ENCODE assay signal across 8 cellular contexts in genomic region chr6:111804627-111805235, GRCh38.
DNase-seq lines count a peak whose midpoint lies in the region; ATAC-seq and TF ChIP-seq lines count a peak whose summit lies in the region.

No MANE protein-coding gene starts in this region.

- H3K4me2 ChIP-seq in MM.1S (ENCODE audit: low read depth, low read length), result peak overlapping the region; percentile 8; the same call in 1 of the 2 replicates

- H3K4me3 ChIP-seq in CD4-positive, alpha-beta memory T cell (ENCODE audit: low read length in 2 of 2), result peak overlapping the region in 1 of 2 donors; percentile 15
- H3K4me3 ChIP-seq in MM.1S (ENCODE audit: low read length) (no peak overlapping the region), right cardiac atrium (ENCODE audit: low read length) (no peak overlapping the region)

- H3K36me3 ChIP-seq in CD4-positive, alpha-beta memory T cell (ENCODE audit: insufficient read depth, low read length), result peaks cover 5% of the 10 kb centered on the region
- no peaks in the 10 kb centered on the region for H3K36me3 ChIP-seq in MM.1S (replicated peaks; ENCODE audit: insufficient read depth, low read length)

- H3K4me1 ChIP-seq in CD4-positive, alpha-beta memory T cell (ENCODE audit: insufficient read depth, low read length), result peaks cover 98% of the 10 kb centered on the region
- H3K4me1 ChIP-seq in MM.1S (ENCODE audit: low read length) (peaks cover 19% of the 10 kb centered on the region), right cardiac atrium (ENCODE audit: control insufficient read depth, insufficient read depth, low read length) (peaks cover 11% of the 10 kb centered on the region)

- peak; percentile 52 for ATAC-seq in GM21515 (IDR thresholded peaks at IDR 0.05; ENCODE audit: unreplicated experiment)
- peak; percentile 75 to 86 for ATAC-seq in right cardiac atrium

- H4K20me1 ChIP-seq in MM.1S (ENCODE audit: insufficient read depth, low read length), result no peaks in the 10 kb centered on the region

- H3K79me2 ChIP-seq in MM.1S (ENCODE audit: low read length), result no peaks in the 10 kb centered on the region

- peak overlapping the region; percentile 77 for H3K27ac ChIP-seq in CD4-positive, alpha-beta memory T cell (ENCODE audit: low read depth, low read length)
- H3K27ac ChIP-seq in MM.1S (ENCODE audit: low read length), result peak overlapping the region; percentile 39; the same call in 1 of the 2 replicates
- H3K27ac ChIP-seq in right cardiac atrium (ENCODE audit: low read length), result peak overlapping the region; percentile 31

- H3K36me3 Mint-ChIP-seq in CD4-positive, alpha-beta memory T cell, result peaks cover 34 to 35% of the 10 kb centered on the region in 2 donors

- no peak overlapping the region for H3K9ac ChIP-seq in MM.1S (ENCODE audit: low read length)

- no peaks in the 10 kb centered on the region for H3K27me3 ChIP-seq in CD4-positive, alpha-beta memory T cell (ENCODE audit: insufficient read depth, low read length)
- H3K27me3 ChIP-seq in MM.1S (replicated peaks; ENCODE audit: insufficient read depth, low read length) (no peaks in the 10 kb centered on the region), right cardiac atrium (ENCODE audit: control insufficient read depth, insufficient read depth) (no peaks in the 10 kb centered on the region)

- POLR2A ChIA-PET in CD4-positive, alpha-beta memory T cell (lab: Charles Lee; ENCODE audit: partially characterized antibody), result interaction anchor here (0.6 to 3.0 kb wide), 25 partner anchors 9 to 188 kb away, joined by 3 to 27 read pairs (median 6); partner anchors contain the start of gene FYN

- no peak overlapping the region for H2AFZ ChIP-seq in MM.1S (ENCODE audit: low read length)

- 33% methylated on average over 8 of the region's 8 CpGs for WGBS in right cardiac atrium

- peaks cover 64 to 98% (median 84%) of the 10 kb centered on the region in 4 donors for H3K4me1 Mint-ChIP-seq in CD4-positive, alpha-beta memory T cell

- CTCF ChIA-PET in CD4-positive, alpha-beta memory T cell (lab: Charles Lee; ENCODE audit: partially characterized antibody), result interaction anchor here (0.6 to 5.0 kb wide), 19 partner anchors 8 to 192 kb away, joined by 3 to 21 read pairs (median 8); partner anchors contain the start of gene FYN

- H3K9me2 ChIP-seq in MM.1S (replicated peaks; ENCODE audit: insufficient read depth, low read length), result no peaks in the 10 kb centered on the region

- TF ChIP-seq CTCF in MM.1S (IDR thresholded peaks at IDR 0.05; ENCODE audit: low read length), result no peak

- intact Hi-C loops in CD4-positive, alpha-beta memory T cell (cut with micrococcal nuclease), result loop anchor here (1.0 to 2.0 kb wide), 6 partner anchors 38 to 239 kb away; no protein-coding TSS in a partner anchor
- intact Hi-C loops in right cardiac atrium (cut with DNase I), result no loop called here

- H3K9me3 Mint-ChIP-seq in CD4-positive, alpha-beta memory T cell, result no peaks in the 10 kb centered on the region

- H3K27ac Mint-ChIP-seq in CD4-positive, alpha-beta memory T cell, result peak overlapping the region; percentile 94 to 99 (median 96)

- DNase-seq in CD4-positive, alpha-beta memory T cell, result peak; percentile 70 to 90 (median 74)
- DNase-seq in MM.1S (peak; percentile 36), right cardiac atrium (peak in 1 of 3 donors; percentile 33), NCI-H2081 treated with DMSO at 0.1 percent for 48 hours (lab: John Stamatoyannopoulos, UW) (no peak), NCI-H2196 (lab: John Stamatoyannopoulos, UW; ENCODE audit: unreplicated experiment) (no peak)
- DNase-seq in activated T-helper 9 cell treated with anti-CD3 and anti-CD28 coated beads, Interleukin-2, amount 50 U/mL, for 16 hours (ENCODE audit: low read depth), result peak; percentile 55
- peak; percentile 34 for DNase-seq in stimulated activated CD8-positive, alpha-beta memory T cell treated with anti-CD3 and anti-CD28 coated beads, Interleukin-12 subunit alpha, Interleukin-12 subunit beta, amount 100 ng/mL, for 24 hours (ENCODE audit: extremely low read depth)

- no peaks in the 10 kb centered on the region for H3K27me3 Mint-ChIP-seq in CD4-positive, alpha-beta memory T cell

- no peaks in the 10 kb centered on the region for H3K9me3 ChIP-seq in CD4-positive, alpha-beta memory T cell (ENCODE audit: control insufficient read depth in 1 of 2, low read length in 2 of 2)
- H3K9me3 ChIP-seq in MM.1S (replicated peaks; ENCODE audit: insufficient read depth, low read length) (no peaks in the 10 kb centered on the region), right cardiac atrium (ENCODE audit: control insufficient read depth, low read length) (no peaks in the 10 kb centered on the region)

- H3K4me3 Mint-ChIP-seq in CD4-positive, alpha-beta memory T cell, result peak overlapping the region; percentile 34 to 86 (median 72)

- no peaks in the 10 kb centered on the region for H3F3A ChIP-seq in MM.1S (ENCODE audit: insufficient read depth, low read length)

Comparison
In these comparisons a context has a peak if more than half of its experiments do, and no peak if none do; other contexts are left out.
1. DNase-seq: peak in CD4-positive, alpha-beta memory T cell (5 of 5), MM.1S (single experiment), activated T-helper 9 cell treated with anti-CD3 and anti-CD28 coated beads, Interleukin-2, amount 50 U/mL, for 16 hours (single experiment) and stimulated activated CD8-positive, alpha-beta memory T cell treated with anti-CD3 and anti-CD28 coated beads, Interleukin-12 subunit alpha, Interleukin-12 subunit beta, amount 100 ng/mL, for 24 hours (single experiment); none in NCI-H2081 treated with DMSO at 0.1 percent for 48 hours (single experiment) and NCI-H2196 (single experiment).
2. Peak in every context shown above with its lines, with median percentiles within 50 percentile points of each other: H3K27ac ChIP-seq.